Comparison of ENCODE assay signal across 18 cellular contexts in the genomic region with DNA sequence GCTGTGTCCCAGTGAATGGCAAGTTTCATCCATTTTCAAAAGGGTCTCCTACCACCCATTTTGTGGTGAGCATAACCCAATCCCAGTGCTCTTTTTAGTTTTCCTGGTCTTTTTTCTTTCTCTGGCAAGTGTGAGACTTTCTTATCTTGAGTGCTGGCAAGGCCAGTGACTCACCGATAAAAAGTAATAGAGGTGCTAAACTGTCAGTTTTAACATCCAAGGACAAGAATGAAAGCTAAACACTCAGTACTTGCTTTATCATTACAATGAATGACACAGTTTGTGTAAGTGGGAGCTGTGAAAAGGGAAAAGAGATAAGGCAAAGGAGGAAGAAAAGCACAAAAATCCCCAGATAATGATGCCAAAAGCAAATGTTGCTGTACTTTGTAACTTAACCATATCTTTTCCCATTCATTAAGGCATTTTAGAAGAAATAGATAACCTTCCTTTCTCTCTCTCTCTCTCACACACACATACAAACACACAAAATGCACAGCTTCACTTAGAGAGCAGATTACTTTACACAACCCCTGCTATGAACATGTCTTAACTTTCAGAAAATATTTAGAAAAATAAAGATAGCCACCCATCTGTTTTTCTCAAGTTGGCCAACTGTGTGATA. TPM values are rescaled to one million over a fixed set of nuclear protein-coding genes. Genes with fewer than 3 reads are reported as not detected.
A peak's percentile ranks its signal among the peaks of the same experiment; 100 is the strongest.
DNase-seq lines count a peak whose midpoint lies in the region; ATAC-seq and TF ChIP-seq lines count a peak whose summit lies in the region.
"Had no signal": no experiment of that assay in that cellular context is flagged by ENCODE, and none has a peak within 500 bp of the region (broad histone marks: within the 10 kb centered on the region; RNA-seq: fewer than 3 reads in every experiment).

No MANE protein-coding gene starts in this region.

- H3K23ac ChIP-seq in mesenchymal stem cell (ENCODE audit: low read length in 2 of 2) = no peak overlapping the region

- H4K20me1 ChIP-seq in PC-3 (ENCODE audit: low read length) = no peaks in the 10 kb centered on the region
- H4K20me1 ChIP-seq: BLaER1 treated with 17β-estradiol and CSF1 and Interleukin-3, amounts not matched to agents 10 nM and 100 nM had no signal

- DNase-seq in NCI-H69 (lab: John Stamatoyannopoulos, UW) = peak; percentile 17
- DNase-seq in colonic mucosa = peak; percentile 47
- peak; percentile 29 for DNase-seq in mesenchymal stem cell
- no peak for DNase-seq in stomach
- DNase-seq in NCI-H1417 treated with DMSO at 0.1 percent for 48 hours (lab: John Stamatoyannopoulos, UW) = no peak
- no peak for DNase-seq in PC-3
- no peak for DNase-seq in naive thymus-derived CD8-positive, alpha-beta T cell
- DNase-seq in naive thymus-derived CD4-positive, alpha-beta T cell = no peak
- DNase-seq: activated CD4-positive, alpha-beta T cell treated with anti-CD3 and anti-CD28 coated beads for 1 hour; activated CD8-positive, alpha-beta memory T cell treated with anti-CD3 and anti-CD28 coated beads, Interleukin-2, amount 50 U/mL, for 48 hours; activated naive CD4-positive, alpha-beta T cell treated with Interleukin-2 at 50 U/mL for 16 hours; effector CD8-positive, alpha-beta T cell; left ventricle myocardium inferior; MG63; NCI-H2029 treated with DMSO at 0.1 percent for 48 hours had no signal

- H3K4me3 ChIP-seq in colonic mucosa (no peak overlapping the region), mesenchymal stem cell (ENCODE audit: insufficient read depth in 1 of 2, low read depth in 1 of 2, low read length in 2 of 2) (no peak overlapping the region), stomach (peak overlapping the region in 1 of 4 donors; percentile 11), PC-3 (ENCODE audit: low read length) (no peak overlapping the region)
- no peak overlapping the region for H3K4me3 ChIP-seq in naive thymus-derived CD4-positive, alpha-beta T cell (ENCODE audit: low read length)
- H3K4me3 ChIP-seq: BLaER1 treated with 17β-estradiol and CSF1 and Interleukin-3, amounts not matched to agents 10 nM and 100 nM; left ventricle myocardium inferior; MG63; tibial nerve had no signal

- peaks cover 0 to 4% (median under 1%) of the 10 kb centered on the region in 4 donors for H3K4me1 Mint-ChIP-seq in naive thymus-derived CD8-positive, alpha-beta T cell
- peaks cover 0 to under 1% (median 0%) of the 10 kb centered on the region in 7 donors for H3K4me1 Mint-ChIP-seq in naive thymus-derived CD4-positive, alpha-beta T cell
- H3K4me1 Mint-ChIP-seq: stimulated activated effector memory CD8-positive, alpha-beta T cell treated with anti-CD3 and anti-CD28 coated beads, Interleukin-12 subunit alpha, Interleukin-12 subunit beta, amount 100 ng/mL, for 72 hours had no signal

- intact Hi-C loops in colonic mucosa (cut with DNase I) (no loop called here), stomach (cut with DNase I; ENCODE audit: low total_unique reads) (no loop called here), PC-3 (cut with micrococcal nuclease) (no loop called here)
- intact Hi-C loops in naive thymus-derived CD4-positive, alpha-beta T cell (cut with micrococcal nuclease) = no loop called here

- no peak overlapping the region for H3K14ac ChIP-seq in mesenchymal stem cell (ENCODE audit: low read length in 2 of 2)

- CTCF ChIA-PET in PC-3 (lab: Charles Lee) = no interaction called here
- CTCF ChIA-PET in naive thymus-derived CD4-positive, alpha-beta T cell (lab: Charles Lee) = interaction anchor here (0.7 kb wide), 1 partner anchor 30 kb away, joined by 3 read pairs; no protein-coding TSS in a partner anchor

- H3K36me3 Mint-ChIP-seq in naive thymus-derived CD8-positive, alpha-beta T cell = peaks cover 0 to 9% (median 0%) of the 10 kb centered on the region in 3 donors
- no peaks in the 10 kb centered on the region for H3K36me3 Mint-ChIP-seq in naive thymus-derived CD4-positive, alpha-beta T cell
- H3K36me3 Mint-ChIP-seq: stimulated activated effector memory CD8-positive, alpha-beta T cell treated with anti-CD3 and anti-CD28 coated beads, Interleukin-12 subunit alpha, Interleukin-12 subunit beta, amount 100 ng/mL, for 72 hours had no signal

- BruUV-seq in PC-3 (replicated peaks; lab: Mats Ljungman, UMichigan) = no TSS peak

- no peaks in the 10 kb centered on the region for H3K79me1 ChIP-seq in mesenchymal stem cell (replicated peaks; ENCODE audit: low read length, poor library complexity, severe bottlenecking)

- H3K9me3 ChIP-seq in colonic mucosa = no peaks in the 10 kb centered on the region
- H3K9me3 ChIP-seq in mesenchymal stem cell (ENCODE audit: control insufficient read depth, low read length) = no peaks in the 10 kb centered on the region
- no peaks in the 10 kb centered on the region for H3K9me3 ChIP-seq in stomach
- H3K9me3 ChIP-seq in PC-3 (ENCODE audit: low read length) = no peaks in the 10 kb centered on the region
- H3K9me3 ChIP-seq in naive thymus-derived CD4-positive, alpha-beta T cell (ENCODE audit: control insufficient read depth in 2 of 3, low read length in 3 of 3) = no peaks in the 10 kb centered on the region
- H3K9me3 ChIP-seq: left ventricle myocardium inferior, MG63, tibial nerve had no signal

- H3K4me3 Mint-ChIP-seq in naive thymus-derived CD8-positive, alpha-beta T cell = no peak overlapping the region
- H3K4me3 Mint-ChIP-seq in naive thymus-derived CD4-positive, alpha-beta T cell = no peak overlapping the region
- H3K4me3 Mint-ChIP-seq: stimulated activated effector memory CD8-positive, alpha-beta T cell treated with anti-CD3 and anti-CD28 coated beads, Interleukin-12 subunit alpha, Interleukin-12 subunit beta, amount 100 ng/mL, for 72 hours had no signal

- H4K8ac ChIP-seq in mesenchymal stem cell (ENCODE audit: low read length) = no peak overlapping the region

- peak overlapping the region in 1 of 2 donors; percentile 42 for H3K9ac ChIP-seq in colonic mucosa (ENCODE audit: low read depth in 2 of 2, low read length in 2 of 2)
- no peak overlapping the region for H3K9ac ChIP-seq in mesenchymal stem cell (ENCODE audit: low read length)
- H3K9ac ChIP-seq in PC-3 (ENCODE audit: low read length) = no peak overlapping the region
- H3K9ac ChIP-seq: BLaER1 treated with 17β-estradiol and CSF1 and Interleukin-3, amounts not matched to agents 10 nM and 100 nM had no signal

- H2BK15ac ChIP-seq in mesenchymal stem cell (ENCODE audit: low read depth, poor library complexity, severe bottlenecking) = no peak overlapping the region

- no peak overlapping the region for H3K18ac ChIP-seq in mesenchymal stem cell (ENCODE audit: low read depth in 1 of 2, low read length in 2 of 2)

- WGBS in mesenchymal stem cell = no CpG with 5 or more reads among the region's 1 CpG
- WGBS in stomach, 5 donors = 3 to 19% (median 7%) methylated on average over 1 of the region's 1 CpG

- no peak for ATAC-seq in PC-3
- no peak for ATAC-seq in naive thymus-derived CD8-positive, alpha-beta T cell
- ATAC-seq in naive thymus-derived CD4-positive, alpha-beta T cell = no peak
- ATAC-seq: stimulated activated effector memory CD8-positive, alpha-beta T cell treated with anti-CD3 and anti-CD28 coated beads, Interleukin-12 subunit alpha, Interleukin-12 subunit beta, amount 100 ng/mL, for 72 hours had no signal

- H2BK12ac ChIP-seq in mesenchymal stem cell (ENCODE audit: low read length in 2 of 2) = no peak overlapping the region

- no peak overlapping the region for H2BK120ac ChIP-seq in mesenchymal stem cell (ENCODE audit: low read depth, low read length)

- H3K27me3 Mint-ChIP-seq in naive thymus-derived CD8-positive, alpha-beta T cell = peaks cover 10 to 40% (median 20%) of the 10 kb centered on the region in 5 donors
- H3K27me3 Mint-ChIP-seq in naive thymus-derived CD4-positive, alpha-beta T cell = peaks cover 6 to 28% (median 20%) of the 10 kb centered on the region in 5 donors

- no peak overlapping the region for H2BK5ac ChIP-seq in mesenchymal stem cell (ENCODE audit: low read depth, low read length, poor library complexity, severe bottlenecking)

- no peaks in the 10 kb centered on the region for H3K36me3 ChIP-seq in colonic mucosa
- no peaks in the 10 kb centered on the region for H3K36me3 ChIP-seq in mesenchymal stem cell (ENCODE audit: control insufficient read depth in 1 of 2, insufficient read depth in 2 of 2, low read depth in 1 of 2, low read length in 2 of 2)
- no peaks in the 10 kb centered on the region for H3K36me3 ChIP-seq in stomach
- H3K36me3 ChIP-seq in PC-3 (ENCODE audit: low read depth, low read length) = no peaks in the 10 kb centered on the region
- no peaks in the 10 kb centered on the region for H3K36me3 ChIP-seq in naive thymus-derived CD4-positive, alpha-beta T cell (ENCODE audit: control insufficient read depth in 2 of 3, insufficient read depth in 3 of 3, low read length in 3 of 3)
- H3K36me3 ChIP-seq: BLaER1 treated with 17β-estradiol and CSF1 and Interleukin-3, amounts not matched to agents 10 nM and 100 nM; left ventricle myocardium inferior; MG63; tibial nerve had no signal

- H2AFZ ChIP-seq in mesenchymal stem cell (ENCODE audit: low read depth, low read length) (no peak overlapping the region), PC-3 (ENCODE audit: low read length) (no peak overlapping the region)

- TF ChIP-seq CTCF in colonic mucosa (IDR thresholded peaks at IDR 0.05) = no peak
- no peak for TF ChIP-seq CTCF in stomach (IDR thresholded peaks at IDR 0.05)
- no peak for TF ChIP-seq CTCF in PC-3 (conservative IDR thresholded peaks at IDR 0.05; ENCODE audit: low read depth, low read length)

- peak in 1 of 4 donors; percentile 20 for TF ChIP-seq POLR2A in stomach (IDR thresholded peaks at IDR 0.05)

- no peak overlapping the region for H3K4me2 ChIP-seq in mesenchymal stem cell (ENCODE audit: low read length, poor library complexity, severe bottlenecking)
- H3K4me2 ChIP-seq in PC-3 (ENCODE audit: low read length) = no peak overlapping the region
- H3K4me2 ChIP-seq: BLaER1 treated with 17β-estradiol and CSF1 and Interleukin-3, amounts not matched to agents 10 nM and 100 nM had no signal

- no peak overlapping the region for H4K91ac ChIP-seq in mesenchymal stem cell (ENCODE audit: low read length)

- POLR2A ChIA-PET in PC-3 (lab: Charles Lee; ENCODE audit: unreplicated experiment) = no interaction called here
- POLR2A ChIA-PET in naive thymus-derived CD8-positive, alpha-beta T cell (lab: Charles Lee) = no interaction called here
- POLR2A ChIA-PET in naive thymus-derived CD4-positive, alpha-beta T cell (lab: Charles Lee) = no interaction called here

- H3K9me3 Mint-ChIP-seq in naive thymus-derived CD8-positive, alpha-beta T cell = peaks cover 0 to 13% (median 0%) of the 10 kb centered on the region in 9 donors
- peaks cover 0 to 13% (median 0%) of the 10 kb centered on the region in 11 donors for H3K9me3 Mint-ChIP-seq in naive thymus-derived CD4-positive, alpha-beta T cell

- H3K27ac Mint-ChIP-seq in naive thymus-derived CD8-positive, alpha-beta T cell = no peak overlapping the region
- H3K27ac Mint-ChIP-seq in naive thymus-derived CD4-positive, alpha-beta T cell = no peak overlapping the region
- H3K27ac Mint-ChIP-seq: stimulated activated effector memory CD8-positive, alpha-beta T cell treated with anti-CD3 and anti-CD28 coated beads, Interleukin-12 subunit alpha, Interleukin-12 subunit beta, amount 100 ng/mL, for 72 hours had no signal

- H3K27ac ChIP-seq in colonic mucosa (peak overlapping the region; percentile 80), mesenchymal stem cell (ENCODE audit: low read length, poor library complexity, severe bottlenecking) (no peak overlapping the region), stomach (peak overlapping the region; percentile 21 to 83 (median 53)), PC-3 (ENCODE audit: low read length) (no peak overlapping the region)
- H3K27ac ChIP-seq in naive thymus-derived CD4-positive, alpha-beta T cell (ENCODE audit: low read depth, low read length) = no peak overlapping the region
- H3K27ac ChIP-seq: BLaER1 treated with 17β-estradiol and CSF1 and Interleukin-3, amounts not matched to agents 10 nM and 100 nM; left ventricle myocardium inferior; tibial nerve had no signal

- no peak overlapping the region for H2AK5ac ChIP-seq in mesenchymal stem cell (ENCODE audit: low read length, severe bottlenecking)

- H3K9me2 ChIP-seq in PC-3 (replicated peaks; ENCODE audit: low read length) = no peaks in the 10 kb centered on the region

- H3K79me2 ChIP-seq in PC-3 (ENCODE audit: low read length) = no peaks in the 10 kb centered on the region

- no peaks in the 10 kb centered on the region for H3F3A ChIP-seq in PC-3 (ENCODE audit: low read length, unreplicated experiment)

- no peaks in the 10 kb centered on the region for H3K27me3 ChIP-seq in colonic mucosa
- H3K27me3 ChIP-seq in mesenchymal stem cell (ENCODE audit: control insufficient read depth in 1 of 2, insufficient read depth in 1 of 2, low read length in 2 of 2) = no peaks in the 10 kb centered on the region
- peaks cover 0 to 3% (median 3%) of the 10 kb centered on the region in 3 donors for H3K27me3 ChIP-seq in stomach
- H3K27me3 ChIP-seq in PC-3 (ENCODE audit: low read length) = no peaks in the 10 kb centered on the region
- peaks cover 0 to 3% of the 10 kb centered on the region in 2 donors for H3K27me3 ChIP-seq in naive thymus-derived CD4-positive, alpha-beta T cell (ENCODE audit: control insufficient read depth in 2 of 2, insufficient read depth in 2 of 2, low read length in 2 of 2)
- H3K27me3 ChIP-seq: BLaER1 treated with 17β-estradiol and CSF1 and Interleukin-3, amounts not matched to agents 10 nM and 100 nM; MG63; tibial nerve had no signal

- no peak overlapping the region for H3K4ac ChIP-seq in mesenchymal stem cell (ENCODE audit: low read depth in 1 of 2, low read length in 2 of 2)

- H3K4me1 ChIP-seq in colonic mucosa (peaks cover 3% of the 10 kb centered on the region), mesenchymal stem cell (ENCODE audit: control insufficient read depth, insufficient read depth, low read depth, low read length) (no peaks in the 10 kb centered on the region), stomach (peaks cover 0 to 53% (median 4%) of the 10 kb centered on the region in 4 donors), PC-3 (ENCODE audit: insufficient read depth, low read length) (peaks cover 16% of the 10 kb centered on the region)
- H3K4me1 ChIP-seq in naive thymus-derived CD4-positive, alpha-beta T cell (ENCODE audit: control insufficient read depth in 2 of 2, insufficient read depth in 2 of 2, low read length in 2 of 2) = no peaks in the 10 kb centered on the region

- no peak for TF ChIP-seq EP300 in stomach (IDR thresholded peaks at IDR 0.05)

RNA-seq across cellular contexts. Expression of gene LRIG3, which starts 4.9 kb away (rescaled TPM):
- total RNA-seq in colonic mucosa (10 to 100 TPM; 78.4 to 79.9 TPM), stomach (100 to 1,000 TPM in 3 of 5 donors, 10 to 100 TPM in 2; 41.4 to 330 (median 178) TPM), PC-3 (2014; rRNA removed) (8.6 and 10.8 TPM in 2 replicates)
- polyA plus RNA-seq in mesenchymal stem cell (2013, experiment 1 of 2) = 11.1 TPM
- polyA plus RNA-seq in mesenchymal stem cell (2013, experiment 2 of 2) = 11.7 TPM
- polyA plus RNA-seq in stomach = 10 to 100 TPM in 1 of 3 donors, 1 to 10 TPM in 2; 4.8 to 12.4 (median 7.2) TPM
- total RNA-seq in naive thymus-derived CD8-positive, alpha-beta T cell = not detected
- not detected for polyA plus RNA-seq in naive thymus-derived CD8-positive, alpha-beta T cell
- under 1 TPM in 1 of 5 experiments, not detected in 4; 0.24 TPM for total RNA-seq in naive thymus-derived CD4-positive, alpha-beta T cell
- polyA plus RNA-seq in naive thymus-derived CD4-positive, alpha-beta T cell = not detected

Comparison
In these comparisons a context has a peak if more than half of its experiments do, and no peak if none do; other contexts are left out.
1. DNase-seq: peak in NCI-H69 (single experiment), colonic mucosa (single experiment) and mesenchymal stem cell (single experiment); none in stomach (single experiment), NCI-H1417 treated with DMSO at 0.1 percent for 48 hours (single experiment), PC-3 (single experiment), naive thymus-derived CD8-positive, alpha-beta T cell (0 of 10) and naive thymus-derived CD4-positive, alpha-beta T cell (0 of 9).
2. H3K27ac ChIP-seq: peak in colonic mucosa (single experiment) and stomach (5 of 5); none in mesenchymal stem cell (single experiment), PC-3 (single experiment) and naive thymus-derived CD4-positive, alpha-beta T cell (single experiment).